Comparison of ENCODE assay signal across 9 cellular contexts in the genomic region with DNA sequence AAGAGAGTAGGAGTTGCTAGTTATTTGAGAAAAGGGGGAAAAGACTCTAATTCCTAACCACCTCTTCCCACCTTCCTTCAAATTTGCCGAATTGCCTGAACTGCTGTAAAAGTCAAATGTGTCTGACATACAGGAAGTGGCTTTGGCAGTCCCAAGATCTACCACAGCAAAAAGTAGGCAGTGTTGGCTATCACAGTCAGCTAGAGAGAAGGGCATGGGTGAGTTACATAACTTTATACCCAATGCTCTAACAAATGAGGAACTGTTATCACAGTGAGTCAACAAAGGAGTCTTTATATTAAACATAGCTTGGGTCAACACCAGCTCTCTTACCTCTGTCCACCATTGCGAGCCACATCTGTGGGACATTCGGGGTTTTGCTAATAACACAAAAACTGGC. TPM values are rescaled to one million over a fixed set of nuclear protein-coding genes. Genes with fewer than 3 reads are reported as not detected.
DNase-seq lines count a peak whose midpoint lies in the region; ATAC-seq and TF ChIP-seq lines count a peak whose summit lies in the region.
"Had no signal": no experiment of that assay in that cellular context is flagged by ENCODE, and none has a peak within 500 bp of the region (broad histone marks: within the 10 kb centered on the region; RNA-seq: fewer than 3 reads in every experiment).

No MANE protein-coding gene starts in this region.

- H3K27ac ChIP-seq in BLaER1 treated with 17β-estradiol and CSF1 and Interleukin-3, amounts not matched to agents 10 nM and 100 nM: peak overlapping the region; percentile 32 to 98 (median 97); a peak in 20 of 22 replicates
- H3K27ac ChIP-seq in RWPE1: no peak overlapping the region
- H3K27ac ChIP-seq: parathyroid adenoma had no signal

- ATAC-seq in GM18867 (IDR thresholded peaks at IDR 0.05; ENCODE audit: unreplicated experiment) (peak; percentile 47), HG03520 (IDR thresholded peaks at IDR 0.05; ENCODE audit: unreplicated experiment) (peak; percentile 44)

- peak overlapping the region in 9 of 11 experiments; percentile 89 to 99 (median 96); a peak in 18 of 22 replicates for H3K9ac ChIP-seq in BLaER1 treated with 17β-estradiol and CSF1 and Interleukin-3, amounts not matched to agents 10 nM and 100 nM
- H3K9ac ChIP-seq: parathyroid adenoma had no signal

- peaks cover 14 to 33% (median 22%) of the 10 kb centered on the region in 10 experiments for H3K4me1 ChIP-seq in BLaER1 treated with 17β-estradiol and CSF1 and Interleukin-3, amounts not matched to agents 10 nM and 100 nM
- H3K4me1 ChIP-seq: parathyroid adenoma had no signal

- no peaks in the 10 kb centered on the region; a peak in 2 of 22 replicates for H3K36me3 ChIP-seq in BLaER1 treated with 17β-estradiol and CSF1 and Interleukin-3, amounts not matched to agents 10 nM and 100 nM
- no peaks in the 10 kb centered on the region for H3K36me3 ChIP-seq in H7 (replicated peaks; ENCODE audit: control insufficient read depth, insufficient read depth, low read length)

- H3K4me2 ChIP-seq in BLaER1 treated with 17β-estradiol and CSF1 and Interleukin-3, amounts not matched to agents 10 nM and 100 nM: peak overlapping the region; percentile 69 to 85 (median 77)

- CTCF ChIA-PET in RWPE1 (lab: Yijun Ruan, JAX): no interaction called here

- POLR2A ChIA-PET in RWPE1 (lab: Yijun Ruan, JAX; ENCODE audit: low non-redundant PET): no interaction called here

- peaks cover 0 to 19% (median 0%) of the 10 kb centered on the region in 11 experiments; a peak in 7 of 22 replicates for H3K9me3 ChIP-seq in BLaER1 treated with 17β-estradiol and CSF1 and Interleukin-3, amounts not matched to agents 10 nM and 100 nM (replicated peaks in 1 of 11)

- H4K20me1 ChIP-seq in BLaER1 treated with 17β-estradiol and CSF1 and Interleukin-3, amounts not matched to agents 10 nM and 100 nM: no peaks in the 10 kb centered on the region; a peak in 1 of 22 replicates

- TF ChIP-seq CTCF in RWPE1 (conservative IDR thresholded peaks at IDR 0.05; ENCODE audit: low read depth): no peak

- peak overlapping the region; percentile 61 to 76 (median 71); a peak in 16 of 20 replicates for H3K4me3 ChIP-seq in BLaER1 treated with 17β-estradiol and CSF1 and Interleukin-3, amounts not matched to agents 10 nM and 100 nM
- H3K4me3 ChIP-seq in H7 (ENCODE audit: insufficient read depth, low read depth, low read length): no peak overlapping the region

- DNase-seq in SIG-M5 (lab: John Stamatoyannopoulos, UW) (peak; percentile 61), globus pallidus (ENCODE audit: low spot score) (peak; percentile 68), H7 (no peak), RWPE1 (ENCODE audit: low spot score) (no peak), NCI-H1436 (lab: John Stamatoyannopoulos, UW) (no peak)

- peaks cover 79 to 96% (median 92%) of the 10 kb centered on the region in 11 experiments for H3K27me3 ChIP-seq in BLaER1 treated with 17β-estradiol and CSF1 and Interleukin-3, amounts not matched to agents 10 nM and 100 nM
- peaks cover 31% of the 10 kb centered on the region for H3K27me3 ChIP-seq in H7 (ENCODE audit: control insufficient read depth, insufficient read depth, low read length)

RNA-seq across cellular contexts. Expression of a gene that starts 2.4 kb away (rescaled TPM):
- total RNA-seq in H7 (2014; rRNA removed; shearing (Covaris generic)): 2.5 and 5.1 TPM in 2 replicates

Comparison
In these comparisons a context has a peak if more than half of its experiments do, and no peak if none do; other contexts are left out.
1. DNase-seq: peak in SIG-M5 (single experiment) and globus pallidus (single experiment); none in H7 (single experiment), RWPE1 (single experiment) and NCI-H1436 (single experiment).